ENCODE assay signal across 23 cellular contexts in genomic region chr1:113630340-113631327, GRCh38.
"Had no signal": no experiment of that assay in that cellular context is flagged by ENCODE, and none has a peak within 500 bp of the region (broad histone marks: within the 10 kb centered on the region; RNA-seq: fewer than 3 reads in every experiment).

No MANE protein-coding gene starts in this region.

- H3K4me1 Mint-ChIP-seq: activated naive CD8-positive, alpha-beta T cell treated with anti-CD3 and anti-CD28 coated beads for 36 hours; nephron progenitor cell had no signal

- H3K27ac ChIP-seq: body of pancreas, dorsolateral prefrontal cortex, foreskin keratinocyte, right atrium auricular region, skin epidermis, tibial nerve, vagina had no signal

- DNase-seq: activated CD4-positive, alpha-beta T cell treated with anti-CD3 and anti-CD28 coated beads, Interleukin-2, amount 50 U/mL, for 1 hour; activated CD8-positive, alpha-beta memory T cell treated with anti-CD3 and anti-CD28 coated beads for 24 hours; activated gamma-delta T cell; activated naive CD8-positive, alpha-beta T cell treated with anti-CD3 and anti-CD28 coated beads for 36 hours; amygdala; body of pancreas; central memory CD4-positive, alpha-beta T cell; dorsolateral prefrontal cortex; hypothalamus; kidney; nephron progenitor cell; occipital lobe; stimulated activated CD4-positive, alpha-beta T cell treated with anti-CD3 and anti-CD28 coated beads, Interleukin-15, amount 100 ng/mL, for 24 hours; stimulated activated CD4-positive, alpha-beta T cell treated with anti-CD3 and anti-CD28 coated beads, Interleukin-2, amount 100 ng/mL, for 48 hours had no signal

- H3K27me3 Mint-ChIP-seq: activated naive CD8-positive, alpha-beta T cell treated with anti-CD3 and anti-CD28 coated beads for 36 hours had no signal

- H3K4me1 ChIP-seq: body of pancreas, foreskin keratinocyte, right atrium auricular region, tibial nerve, vagina had no signal

- H3K27ac Mint-ChIP-seq: activated naive CD8-positive, alpha-beta T cell treated with anti-CD3 and anti-CD28 coated beads for 36 hours; nephron progenitor cell; stimulated activated naive CD8-positive, alpha-beta T cell treated with anti-CD3 and anti-CD28 coated beads, Interleukin-15, Interleukin-2, amounts not matched to agents 100 ng/mL and 50 ng/mL, for 24 hours; T-helper 2 cell treated with Interferon-gamma antibody and Interleukin-4, amounts not matched to agents 5 μg/mL and 100 μg/mL, for 36 hours had no signal

- H3K27me3 ChIP-seq: body of pancreas, dorsolateral prefrontal cortex, foreskin keratinocyte, right atrium auricular region, tibial nerve, vagina had no signal

- H3K4me3 ChIP-seq: body of pancreas, dorsolateral prefrontal cortex, lung, right atrium auricular region, skin epidermis, tibial nerve, vagina had no signal

- H3K4me3 Mint-ChIP-seq: activated naive CD8-positive, alpha-beta T cell treated with anti-CD3 and anti-CD28 coated beads for 36 hours; nephron progenitor cell; stimulated activated naive CD8-positive, alpha-beta T cell treated with anti-CD3 and anti-CD28 coated beads, Interleukin-15, Interleukin-2, amounts not matched to agents 100 ng/mL and 50 ng/mL, for 24 hours; T-helper 2 cell treated with Interferon-gamma antibody and Interleukin-4, amounts not matched to agents 5 μg/mL and 100 μg/mL, for 36 hours had no signal

- ATAC-seq: body of pancreas, foreskin keratinocyte, left lobe of liver had no signal

- H3K36me3 ChIP-seq: right atrium auricular region had no signal

- H3K9me3 ChIP-seq: body of pancreas had no signal
